In genomic region chr3:184176377-184177330, GRCh38 we compare ENCODE assay signal across 8 cellular contexts. TPM values are rescaled to one million over a fixed set of nuclear protein-coding genes. Genes with fewer than 3 reads are reported as not detected.
A peak's percentile ranks its signal among the peaks of the same experiment; 100 is the strongest.
DNase-seq lines count a peak whose midpoint lies in the region; ATAC-seq and TF ChIP-seq lines count a peak whose summit lies in the region.

No MANE protein-coding gene starts in this region.

- peaks cover 33% of the 10 kb centered on the region for H3K4me1 Mint-ChIP-seq in stimulated activated naive CD8-positive, alpha-beta T cell treated with anti-CD3 and anti-CD28 coated beads, Interleukin-15, Interleukin-2, amounts not matched to agents 100 ng/mL and 50 ng/mL, for 24 hours (ENCODE audit: low read depth)

- H3K4me3 Mint-ChIP-seq in stimulated activated naive CD8-positive, alpha-beta T cell treated with anti-CD3 and anti-CD28 coated beads, Interleukin-15, Interleukin-2, amounts not matched to agents 100 ng/mL and 50 ng/mL, for 24 hours = peak overlapping the region; percentile 98

- no peaks in the 10 kb centered on the region for H3K27me3 Mint-ChIP-seq in stimulated activated naive CD8-positive, alpha-beta T cell treated with anti-CD3 and anti-CD28 coated beads, Interleukin-15, Interleukin-2, amounts not matched to agents 100 ng/mL and 50 ng/mL, for 24 hours

- no peaks in the 10 kb centered on the region for H3K27me3 ChIP-seq in dorsolateral prefrontal cortex
- H3K27me3 ChIP-seq in right lobe of liver = no peaks in the 10 kb centered on the region

- no peak for DNase-seq in stimulated activated naive CD8-positive, alpha-beta T cell treated with anti-CD3 and anti-CD28 coated beads, Interleukin-15, Interleukin-2, amounts not matched to agents 100 U/mL and 50 U/mL, for 24 hours
- peak; percentile 92 for DNase-seq in RWPE1 (ENCODE audit: low spot score)
- DNase-seq in dorsolateral prefrontal cortex = peak in 5 of 10 donors; percentile 37 to 76 (median 60)
- DNase-seq in right lobe of liver = peak in 2 of 3 donors; percentile 62 to 67
- DNase-seq in substantia nigra (lab: John Stamatoyannopoulos, UW) = peak in 27 of 49 donors; percentile 4 to 74 (median 30)
- no peak for DNase-seq in activated effector memory CD4-positive, alpha-beta T cell treated with Interleukin-2 at 50 U/mL for 16 hours
- DNase-seq in SKM-1 treated with dmso at 0.1 percent for 144 hours (lab: John Stamatoyannopoulos, UW; ENCODE audit: unreplicated experiment) = no peak

- intact Hi-C loops in dorsolateral prefrontal cortex (cut with DNase I) = loop anchor here (2.0 to 5.0 kb wide), 2 partner anchors 141 to 160 kb away; partner anchors contain the start of gene ABCC5 (in 1 of the 2)
- intact Hi-C loops in right lobe of liver (cut with DNase I) = no loop called here

- peaks cover 36% of the 10 kb centered on the region for H3K36me3 Mint-ChIP-seq in stimulated activated naive CD8-positive, alpha-beta T cell treated with anti-CD3 and anti-CD28 coated beads, Interleukin-15, Interleukin-2, amounts not matched to agents 100 ng/mL and 50 ng/mL, for 24 hours (ENCODE audit: low read depth)

- POLR2A ChIA-PET in RWPE1 (lab: Yijun Ruan, JAX; ENCODE audit: low non-redundant PET) = interaction anchor here (0.5 to 0.9 kb wide), 3 partner anchors 10 to 18 kb away, joined by 3 to 5 read pairs (median 4); partner anchors contain the start of gene ABCF3

- peaks cover 7 to 50% (median 22%) of the 10 kb centered on the region in 4 donors for H3K36me3 ChIP-seq in right lobe of liver

- H3K9me3 ChIP-seq in right lobe of liver = no peaks in the 10 kb centered on the region

- no peak for TF ChIP-seq POLR2A in right lobe of liver (IDR thresholded peaks at IDR 0.05)

- ATAC-seq in stimulated activated naive CD8-positive, alpha-beta T cell treated with anti-CD3 and anti-CD28 coated beads, Interleukin-15, Interleukin-2, amounts not matched to agents 100 U/mL and 50 U/mL, for 24 hours = no peak
- peak; percentile 22 to 60 (median 48) for ATAC-seq in right lobe of liver

- H3K27ac ChIP-seq in RWPE1 (peak overlapping the region; percentile 94), dorsolateral prefrontal cortex (peak overlapping the region in 58 of 59 donors; percentile 22 to 99 (median 94)), right lobe of liver (peak overlapping the region in 2 of 3 donors; percentile 84 to 86), substantia nigra (ENCODE audit: low read depth, low read length, poor library complexity, severe bottlenecking) (peak overlapping the region; percentile 40)

- no peaks in the 10 kb centered on the region for H3K9me3 Mint-ChIP-seq in stimulated activated naive CD8-positive, alpha-beta T cell treated with anti-CD3 and anti-CD28 coated beads, Interleukin-15, Interleukin-2, amounts not matched to agents 100 ng/mL and 50 ng/mL, for 24 hours

- H3K27ac Mint-ChIP-seq in stimulated activated naive CD8-positive, alpha-beta T cell treated with anti-CD3 and anti-CD28 coated beads, Interleukin-15, Interleukin-2, amounts not matched to agents 100 ng/mL and 50 ng/mL, for 24 hours = no peak overlapping the region

- H3K4me1 ChIP-seq in right lobe of liver = peaks cover 0 to 12% (median 2%) of the 10 kb centered on the region in 4 donors

- TF ChIP-seq CTCF in RWPE1 (conservative IDR thresholded peaks at IDR 0.05; ENCODE audit: low read depth) = no peak
- TF ChIP-seq CTCF in dorsolateral prefrontal cortex (IDR thresholded peaks at IDR 0.05 in 54 of 56, conservative IDR thresholded peaks at IDR 0.05 in 2 of 56; ENCODE audit: low read depth in 1 of 56, partially characterized antibody in 56 of 56) = peak in 1 of 56 donors; percentile 8
- no peak for TF ChIP-seq CTCF in right lobe of liver (IDR thresholded peaks at IDR 0.05)

- H3K4me3 ChIP-seq in dorsolateral prefrontal cortex (peak overlapping the region; percentile 75 to 100 (median 99)), right lobe of liver (peak overlapping the region; percentile 74 to 100 (median 95))

- 50% methylated on average over 10 of the region's 19 CpGs for WGBS in right lobe of liver (ENCODE audit: insufficient coverage, low coverage, low lambda C conversion rate, missing lambda C conversion rate)

- CTCF ChIA-PET in RWPE1 (lab: Yijun Ruan, JAX) = interaction anchor here (0.8 to 1.2 kb wide), 3 partner anchors 50 to 113 kb away, joined by 3 to 6 read pairs (median 4); no protein-coding TSS in a partner anchor

RNA-seq across cellular contexts. Expression of gene AP2M1, which starts 2.0 kb away (rescaled TPM):
- total RNA-seq in dorsolateral prefrontal cortex (100 to 1,000 TPM; 297 to 743 (median 543) TPM), right lobe of liver (100 to 1,000 TPM in 4 of 6 experiments, 10 to 100 TPM in 2; 87.4 to 119 (median 105) TPM)

RNA-seq across cellular contexts. Expression of gene ABCF3, which starts 9.3 kb away (rescaled TPM):
- total RNA-seq in dorsolateral prefrontal cortex (100 to 1,000 TPM in 54 of 120 experiments, 10 to 100 TPM in 66; 72.1 to 140 (median 98.1) TPM), right lobe of liver (10 to 100 TPM; 33.7 to 40.6 (median 38.5) TPM)

RNA-seq across cellular contexts. Expression of gene DVL3, which starts 21.5 kb away (rescaled TPM):
- 10 to 100 TPM; 48.6 to 82.7 (median 65.1) TPM for total RNA-seq in dorsolateral prefrontal cortex
- total RNA-seq in right lobe of liver = 10 to 100 TPM; 18.9 to 28.1 (median 21.8) TPM

RNA-seq across cellular contexts. Expression of gene EIF2B5, which starts 41.5 kb away (rescaled TPM):
- total RNA-seq in dorsolateral prefrontal cortex (10 to 100 TPM; 35.0 to 63.0 (median 44.9) TPM), right lobe of liver (10 to 100 TPM; 16.7 to 25.6 (median 20.5) TPM)

RNA-seq across cellular contexts. Expression of gene VWA5B2, which starts 52.7 kb away (rescaled TPM):
- total RNA-seq in dorsolateral prefrontal cortex (100 to 1,000 TPM in 1 of 120 experiments, 10 to 100 TPM in 119; 22.0 to 127 (median 48.6) TPM), right lobe of liver (under 1 TPM in 3 of 6 experiments, not detected in 3; 0.21 to 0.59 (median 0.25) TPM)

Comparison
In these comparisons a context has a peak if more than half of its experiments do, and no peak if none do; other contexts are left out.
1. DNase-seq: peak in RWPE1 (single experiment), right lobe of liver (2 of 3) and substantia nigra (27 of 49); none in stimulated activated naive CD8-positive, alpha-beta T cell treated with anti-CD3 and anti-CD28 coated beads, Interleukin-15, Interleukin-2, amounts not matched to agents 100 U/mL and 50 U/mL, for 24 hours (single experiment), activated effector memory CD4-positive, alpha-beta T cell treated with Interleukin-2 at 50 U/mL for 16 hours (single experiment) and SKM-1 treated with dmso at 0.1 percent for 144 hours (single experiment).
2. H3K27ac ChIP-seq: peak in every context shown above with its lines; median percentile 94 in RWPE1; 94 in dorsolateral prefrontal cortex; 85 in right lobe of liver; 40 in substantia nigra.
3. intact Hi-C loops: an anchor here in dorsolateral prefrontal cortex (2.0 to 5.0 kb wide); none called in right lobe of liver.